ENCODE assay signal across 17 cellular contexts in genomic region chr4:6504900-6505496, GRCh38.
"Had no signal": no experiment of that assay in that cellular context is flagged by ENCODE, and none has a peak within 500 bp of the region (broad histone marks: within the 10 kb centered on the region; RNA-seq: fewer than 3 reads in every experiment).

No MANE protein-coding gene starts in this region.

- H3K27ac ChIP-seq: adrenal gland, prostate gland, tibial nerve had no signal

- H3K27me3 ChIP-seq: adrenal gland, tibial nerve had no signal

- H3K9me3 ChIP-seq: prostate gland had no signal

- H3K4me3 ChIP-seq: adrenal gland, mucosa of descending colon, prostate gland, tibial nerve had no signal

- ATAC-seq: activated CD4-positive, alpha-beta T cell treated with anti-CD3 and anti-CD28 coated beads for 36 hours; esophagus mucosa; left ventricle myocardium superior; mucosa of descending colon; right cardiac atrium had no signal

- DNase-seq: activated CD4-positive, alpha-beta T cell treated with anti-CD3 and anti-CD28 coated beads for 36 hours; activated CD4-positive, alpha-beta T cell treated with anti-CD3 and anti-CD28 coated beads, Interleukin-2, amount 50 U/mL, for 48 hours; activated gamma-delta T cell; adrenal gland; effector CD8-positive, alpha-beta T cell; immature natural killer cell; kidney glomerular epithelial cell; left ventricle myocardium superior; mucosa of descending colon; naive B cell; right cardiac atrium; small intestine; stimulated activated CD4-positive, alpha-beta T cell treated with anti-CD3 and anti-CD28 coated beads, Interleukin-15, amount 100 ng/mL, for 24 hours; stimulated activated CD4-positive, alpha-beta T cell treated with anti-CD3 and anti-CD28 coated beads, Interleukin-2, amount 100 ng/mL, for 48 hours had no signal

- H3K36me3 ChIP-seq: adrenal gland, prostate gland, tibial nerve had no signal

- H3K4me1 ChIP-seq: adrenal gland, prostate gland, tibial nerve had no signal
